36 cellular contexts compared by ENCODE assay signal in the genomic region with DNA sequence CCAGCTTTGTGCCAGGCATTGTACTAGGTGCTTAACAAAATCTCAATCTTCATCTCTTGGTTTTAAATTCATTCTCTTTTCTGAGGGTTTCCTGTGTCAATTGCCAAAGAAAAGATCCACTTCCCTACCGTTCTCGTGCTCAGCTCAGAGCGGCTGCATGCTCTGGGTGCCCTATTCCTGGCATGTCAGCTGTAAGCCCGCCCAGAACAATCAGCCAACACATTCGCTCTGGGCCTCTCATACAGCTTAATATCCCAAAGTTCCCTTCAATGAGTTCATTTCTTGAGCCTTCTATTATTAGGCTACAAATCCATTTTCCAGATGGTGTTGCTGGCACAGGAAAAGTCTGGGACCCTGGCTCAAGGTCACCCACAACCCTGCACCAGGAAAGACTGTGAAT. TPM values are rescaled to one million over a fixed set of nuclear protein-coding genes. Genes with fewer than 3 reads are reported as not detected.
"Had no signal": no experiment of that assay in that cellular context is flagged by ENCODE, and none has a peak within 500 bp of the region (broad histone marks: within the 10 kb centered on the region; RNA-seq: fewer than 3 reads in every experiment).

No MANE protein-coding gene starts in this region.

- H3K4me1 ChIP-seq: adrenal gland, body of pancreas, breast epithelium had no signal

- H3K27me3 ChIP-seq: body of pancreas, brain microvascular endothelial cell had no signal

- H3K27ac ChIP-seq: adrenal gland, body of pancreas, brain microvascular endothelial cell, breast epithelium, VCaP had no signal

- FAIRE-seq: astrocyte, TTC549 had no signal

- H3K9me3 ChIP-seq: adrenal gland, body of pancreas, breast epithelium had no signal

- H3K4me3 ChIP-seq: adrenal gland, body of pancreas, breast epithelium had no signal

- ATAC-seq: activated CD8-positive, alpha-beta T cell treated with anti-CD3 and anti-CD28 coated beads for 36 hours; activated naive CD4-positive, alpha-beta T cell treated with anti-CD3 and anti-CD28 coated beads, Interleukin-2, amount 50 U/mL, for 72 hours; activated T-cell treated with anti-CD3 and anti-CD28 coated beads, Interleukin-2, amount 50 U/mL, for 4 hours; activated T-cell treated with anti-CD3 and anti-CD28 coated beads, Interleukin-2, amount 50 U/mL, for 72 hours; activated T-helper 17 cell treated with anti-CD3 and anti-CD28 coated beads, Interleukin-2, amount 50 U/mL, for 72 hours; body of pancreas had no signal

- H3K36me3 ChIP-seq: adrenal gland, brain microvascular endothelial cell, breast epithelium had no signal

- DNase-seq: activated B cell treated with CpG ODN at 0.5 μM for 24 hours; activated CD4-positive, alpha-beta memory T cell treated with anti-CD3 and anti-CD28 coated beads for 36 hours; activated CD4-positive, alpha-beta T cell treated with anti-CD3 and anti-CD28 coated beads for 4 hours; activated CD4-positive, alpha-beta T cell treated with anti-CD3 and anti-CD28 coated beads, Interleukin-2, amount 10 ng/mL, durations not matched to agents 24 days and 14 days; activated CD4-positive, alpha-beta T cell treated with anti-CD3 and anti-CD28 coated beads, Interleukin-2, amount 50 U/mL, for 1 hour; activated CD4-positive, alpha-beta T cell treated with anti-CD3 and anti-CD28 coated beads, Interleukin-2, amount 50 U/mL, for 4 hours; activated CD4-positive, CD25-positive, alpha-beta regulatory T cell treated with anti-CD3 and anti-CD28 coated beads, Interleukin-2, amount 50 U/mL, for 72 hours; activated CD8-positive, alpha-beta memory T cell treated with anti-CD3 and anti-CD28 coated beads, Interleukin-2, amount 50 U/mL, for 4 hours; activated CD8-positive, alpha-beta T cell treated with anti-CD3 and anti-CD28 coated beads for 36 hours; activated effector memory CD4-positive, alpha-beta T cell treated with anti-CD3 and anti-CD28 coated beads, Interleukin-2, amount 50 U/mL, for 16 hours; activated gamma-delta T cell treated with Interleukin-2 at 50 U/mL for 16 hours; activated naive CD4-positive, alpha-beta T cell; activated naive CD4-positive, alpha-beta T cell treated with anti-CD3 and anti-CD28 coated beads for 36 hours; activated naive CD4-positive, alpha-beta T cell treated with anti-CD3 and anti-CD28 coated beads, Interleukin-2, amount 50 U/mL, for 16 hours; activated naive CD8-positive, alpha-beta T cell treated with anti-CD3 and anti-CD28 coated beads for 36 hours; activated T-cell treated with anti-CD3 and anti-CD28 coated beads for 4 hours; activated T-cell treated with anti-CD3 and anti-CD28 coated beads, Interleukin-2, amount 50 U/mL, for 1 hour; activated T-cell treated with anti-CD3 and anti-CD28 coated beads, Interleukin-2, amount 50 U/mL, for 4 hours; activated T-cell treated with anti-CD3 and anti-CD28 coated beads, Interleukin-2, amount 50 U/mL, for 72 hours; adrenal gland; amniotic stem cell; aorta; body of pancreas; brain microvascular endothelial cell; SW 1271; T-helper 1 cell; T-helper 2 cell; T-helper 9 cell had no signal

RNA-seq across cellular contexts. Expression of gene LRFN2, which starts 24.3 kb away (rescaled TPM):
- total RNA-seq: activated B cell treated with CpG ODN at 0.5 μM for 24 hours; activated CD4-positive, alpha-beta memory T cell treated with anti-CD3 and anti-CD28 coated beads for 36 hours; activated CD8-positive, alpha-beta memory T cell treated with anti-CD3 and anti-CD28 coated beads for 36 hours; activated CD8-positive, alpha-beta T cell treated with anti-CD3 and anti-CD28 coated beads for 36 hours; activated naive CD4-positive, alpha-beta T cell treated with anti-CD3 and anti-CD28 coated beads for 36 hours; activated naive CD4-positive, alpha-beta T cell treated with anti-CD3 and anti-CD28 coated beads, Interleukin-2, amount 50 U/mL, for 72 hours; activated naive CD8-positive, alpha-beta T cell treated with anti-CD3 and anti-CD28 coated beads for 36 hours; activated T-cell treated with anti-CD3 and anti-CD28 coated beads, Interleukin-2, amount 50 U/mL, for 4 hours; aorta; breast epithelium; cardiac septum had no signal
- polyA plus RNA-seq: aorta had no signal
